33 cellular contexts compared by ENCODE assay signal in genomic region chr14:30284808-30285207, GRCh38.
"Had no signal": no experiment of that assay in that cellular context is flagged by ENCODE, and none has a peak within 500 bp of the region (broad histone marks: within the 10 kb centered on the region; RNA-seq: fewer than 3 reads in every experiment).

No MANE protein-coding gene starts in this region.

- H3K36me3 ChIP-seq: adrenal gland, ascending aorta, brain microvascular endothelial cell, cardiac muscle cell had no signal

- H3K27ac ChIP-seq: adrenal gland, ascending aorta, body of pancreas, brain microvascular endothelial cell, cardiac muscle cell had no signal

- ATAC-seq: activated naive CD4-positive, alpha-beta T cell treated with anti-CD3 and anti-CD28 coated beads, Interleukin-2, amount 50 U/mL, for 72 hours; activated naive CD8-positive, alpha-beta T cell treated with anti-CD3 and anti-CD28 coated beads, Interleukin-2, amount 50 U/mL, for 24 hours; activated T-cell treated with anti-CD3 and anti-CD28 coated beads, Interleukin-2, amount 50 U/mL, for 4 hours; activated T-cell treated with anti-CD3 and anti-CD28 coated beads, Interleukin-2, amount 50 U/mL, for 72 hours; activated T-helper 17 cell treated with anti-CD3 and anti-CD28 coated beads, Interleukin-2, amount 50 U/mL, for 72 hours; body of pancreas had no signal

- H3K27me3 ChIP-seq: adrenal gland, ascending aorta, body of pancreas, brain microvascular endothelial cell, cardiac muscle cell had no signal

- FAIRE-seq: astrocyte, bronchial epithelial cell had no signal

- DNase-seq: activated effector memory CD4-positive, alpha-beta T cell treated with anti-CD3 and anti-CD28 coated beads, Interleukin-2, amount 50 U/mL, for 16 hours; activated effector memory CD4-positive, alpha-beta T cell treated with Interleukin-2 at 50 U/mL for 16 hours; activated gamma-delta T cell; activated gamma-delta T cell treated with Interleukin-2 at 50 U/mL for 16 hours; activated naive CD4-positive, alpha-beta T cell; activated naive CD4-positive, alpha-beta T cell treated with anti-CD3 and anti-CD28 coated beads for 36 hours; activated naive CD4-positive, alpha-beta T cell treated with anti-CD3 and anti-CD28 coated beads, Interleukin-2, amount 10 ng/mL, durations not matched to agents 7 days and 5 days; activated naive CD4-positive, alpha-beta T cell treated with anti-CD3 and anti-CD28 coated beads, Interleukin-2, amount 50 U/mL, for 16 hours; activated naive CD4-positive, alpha-beta T cell treated with Interleukin-2 at 50 U/mL for 16 hours; activated naive CD8-positive, alpha-beta T cell treated with anti-CD3 and anti-CD28 coated beads for 36 hours; activated naive CD8-positive, alpha-beta T cell treated with anti-CD3 and anti-CD28 coated beads, Interleukin-2, amount 10 ng/mL, durations not matched to agents 7 days and 5 days; activated naive CD8-positive, alpha-beta T cell treated with anti-CD3 and anti-CD28 coated beads, Interleukin-2, amount 50 U/mL, for 24 hours; activated T-cell treated with anti-CD3 and anti-CD28 coated beads, Interleukin-2, amount 50 U/mL, for 1 hour; activated T-cell treated with anti-CD3 and anti-CD28 coated beads, Interleukin-2, amount 50 U/mL, for 24 hours; activated T-cell treated with anti-CD3 and anti-CD28 coated beads, Interleukin-2, amount 50 U/mL, for 4 hours; activated T-cell treated with anti-CD3 and anti-CD28 coated beads, Interleukin-2, amount 50 U/mL, for 48 hours; activated T-cell treated with anti-CD3 and anti-CD28 coated beads, Interleukin-2, amount 50 U/mL, for 72 hours; adrenal gland; amniotic stem cell; amygdala; anterior cingulate cortex; aorta; body of pancreas; brain microvascular endothelial cell; caudate nucleus; central memory CD4-positive, alpha-beta T cell; cerebellar nuclear complex had no signal

- H3K4me3 ChIP-seq: adrenal gland, ascending aorta, body of pancreas, cardiac muscle cell had no signal

- H3K9me3 ChIP-seq: adrenal gland, ascending aorta, body of pancreas had no signal

- H3K4me1 ChIP-seq: adrenal gland, ascending aorta, body of pancreas had no signal
